ENCODE assay signal across 8 cellular contexts in genomic region chr2:112055833-112056625, GRCh38. TPM values are rescaled to one million over a fixed set of nuclear protein-coding genes. Genes with fewer than 3 reads are reported as not detected.
A peak's percentile ranks its signal among the peaks of the same experiment; 100 is the strongest.
DNase-seq lines count a peak whose midpoint lies in the region; ATAC-seq and TF ChIP-seq lines count a peak whose summit lies in the region.

No MANE protein-coding gene starts in this region.

- peaks cover 15 to 18% of the 10 kb centered on the region in 2 experiments for H3K4me1 ChIP-seq in SK-N-SH (ENCODE audit: control insufficient read depth in 1 of 2, insufficient read depth in 2 of 2, low read depth in 1 of 2, low read length in 1 of 2)

- peak overlapping the region; percentile 95 for H3K4me2 ChIP-seq in SK-N-SH

- H3K27ac Mint-ChIP-seq in progenitor cell of endocrine pancreas: peak overlapping the region; percentile 93

- peak overlapping the region; percentile 90 for H3K9ac ChIP-seq in SK-N-SH

- no peaks in the 10 kb centered on the region; the same call in 1 of the 2 replicates for H4K20me1 ChIP-seq in SK-N-SH (ENCODE audit: insufficient read depth)

- H3K79me2 ChIP-seq in SK-N-SH (ENCODE audit: insufficient read depth): peaks cover 49% of the 10 kb centered on the region

- peak overlapping the region; percentile 55 for H2AFZ ChIP-seq in SK-N-SH (ENCODE audit: low read depth)

- H3K27me3 ChIP-seq in SK-N-SH (ENCODE audit: insufficient read depth): no peaks in the 10 kb centered on the region

- no peak for ATAC-seq in GM18909 (IDR thresholded peaks at IDR 0.05; ENCODE audit: poor library complexity, unreplicated experiment)

- no peak for TF ChIP-seq RAD21 in SK-N-SH (IDR thresholded peaks at IDR 0.05; ENCODE audit: low read length)

- peaks cover 13% of the 10 kb centered on the region for H3K4me1 Mint-ChIP-seq in progenitor cell of endocrine pancreas (ENCODE audit: low read depth)

- peak overlapping the region; percentile 83 to 88 for H3K4me3 ChIP-seq in SK-N-SH (ENCODE audit: low read depth in 2 of 2, low read length in 1 of 2)

- peak overlapping the region; percentile 87 for H3K4me3 Mint-ChIP-seq in progenitor cell of endocrine pancreas (ENCODE audit: low read depth)

- no peak for TF ChIP-seq CTCF in SK-N-SH (IDR thresholded peaks at IDR 0.05)
- no peak for TF ChIP-seq CTCF in progenitor cell of endocrine pancreas (IDR thresholded peaks at IDR 0.05; ENCODE audit: unreplicated experiment)

- H3K9me3 ChIP-seq in KOPT-K1 (ENCODE audit: insufficient read depth, low read length, poor library complexity, severe bottlenecking) (no peaks in the 10 kb centered on the region), SK-N-SH (no peaks in the 10 kb centered on the region)

- H3K9me2 ChIP-seq in SK-N-SH: no peaks in the 10 kb centered on the region

- H3K27ac ChIP-seq in KOPT-K1 (ENCODE audit: low read depth, low read length, poor library complexity, severe bottlenecking) (peak overlapping the region; percentile 86), SK-N-SH (ENCODE audit: low read depth in 2 of 2, low read length in 1 of 2) (peak overlapping the region; percentile 74 to 93)

- WGBS in SK-N-SH (ENCODE audit: low lambda C conversion rate): under 1% methylated on average over 23 of the region's 30 CpGs

- CTCF ChIA-PET in SK-N-SH (lab: Yijun Ruan, JAX): interaction anchor here (10.1 kb wide), 1 partner anchor 164 kb away, joined by 215 read pairs; no protein-coding TSS in a partner anchor

- H3K36me3 Mint-ChIP-seq in progenitor cell of endocrine pancreas (ENCODE audit: insufficient read depth): peaks cover 2% of the 10 kb centered on the region

- H3K9me3 Mint-ChIP-seq in progenitor cell of endocrine pancreas (ENCODE audit: low read depth): no peaks in the 10 kb centered on the region

- peaks cover 29% of the 10 kb centered on the region for H3F3A ChIP-seq in SK-N-SH (replicated peaks; ENCODE audit: insufficient read depth)

- POLR2A ChIA-PET in SK-N-SH (lab: Yijun Ruan, JAX): no interaction called here

- H3K27me3 Mint-ChIP-seq in progenitor cell of endocrine pancreas: no peaks in the 10 kb centered on the region

- DNase-seq in SHP77 (lab: John Stamatoyannopoulos, UW) (peak; percentile 24 to 39), SHP77 treated with DMSO at 0.1 percent for 48 hours (lab: John Stamatoyannopoulos, UW) (no peak), SK-N-SH (peak; percentile 44), astrocyte of the hippocampus (ENCODE audit: low read depth, low spot score) (peak; percentile 76), hepatic stellate cell (ENCODE audit: low spot score) (peak; percentile 62), progenitor cell of endocrine pancreas (ENCODE audit: low spot score, unreplicated experiment) (no peak)

- peak in 1 of 2 experiments; percentile 53; a peak in 1 of 4 replicates for TF ChIP-seq EP300 in SK-N-SH (IDR thresholded peaks at IDR 0.05; ENCODE audit: borderline replicate concordance in 1 of 2, low read depth in 1 of 2, low read length in 1 of 2)

- peaks cover 7% of the 10 kb centered on the region for H3K36me3 ChIP-seq in KOPT-K1 (ENCODE audit: insufficient read depth, low read length)
- H3K36me3 ChIP-seq in SK-N-SH (replicated peaks in 1 of 2; ENCODE audit: control insufficient read depth in 1 of 2, insufficient read depth in 2 of 2, low read length in 1 of 2): peaks cover 3 to 18% of the 10 kb centered on the region in 2 experiments

TF ChIP-seq in SK-N-SH, 30 proteins besides CTCF, POLR2A, EP300 and RAD21 (continues in another document):
- TF ChIP-seq YY1 (IDR thresholded peaks at IDR 0.05; ENCODE audit: low read depth) (no peak), USF2 (IDR thresholded peaks at IDR 0.05; ENCODE audit: borderline replicate concordance, low read depth, low read length) (no peak), MEF2A (IDR thresholded peaks at IDR 0.05; ENCODE audit: borderline replicate concordance, low read depth) (no peak), GATA2 (CRISPR knock-in tag; IDR thresholded peaks at IDR 0.05) (peak; percentile 31; the same call in 1 of the 2 replicates), RCOR1 (IDR thresholded peaks at IDR 0.05; ENCODE audit: low read length) (0 out of 2 replicates have a peak, but pooled peaks have one; percentile 9), JUND (IDR thresholded peaks at IDR 0.05) (peak; percentile 61), GABPA (IDR thresholded peaks at IDR 0.05; ENCODE audit: low read depth) (peak; percentile 65), TCF12 (IDR thresholded peaks at IDR 0.05) (peak; percentile 42; the same call in 1 of the 2 replicates), POLR2AphosphoS5 (IDR thresholded peaks at IDR 0.05; ENCODE audit: low read depth, low read length) (peak; percentile 78), SIN3A (IDR thresholded peaks at IDR 0.05; ENCODE audit: borderline replicate concordance, low read depth, low read length) (peak; percentile 83; the same call in 1 of the 2 replicates), FOXM1 (IDR thresholded peaks at IDR 0.05; ENCODE audit: low read depth) (no peak), ELF1 (IDR thresholded peaks at IDR 0.05) (peak; percentile 81; the same call in 1 of the 2 replicates), RXRA (IDR thresholded peaks at IDR 0.05; ENCODE audit: borderline replicate concordance, low read depth) (peak; percentile 32; the same call in 1 of the 2 replicates), MXI1 (IDR thresholded peaks at IDR 0.05; ENCODE audit: low read depth, low read length) (peak; percentile 87), TEAD4 (IDR thresholded peaks at IDR 0.05; ENCODE audit: borderline replicate concordance, insufficient read depth) (no peak), FOSL2 (IDR thresholded peaks at IDR 0.05; ENCODE audit: borderline replicate concordance, low read depth) (peak; percentile 81; the same call in 1 of the 2 replicates), TAF1 (IDR thresholded peaks at IDR 0.05; ENCODE audit: borderline replicate concordance, low read depth, low read length) (peak; percentile 71), CHD2 (IDR thresholded peaks at IDR 0.05; ENCODE audit: low read length, partially characterized antibody) (no peak), NRF1 (IDR thresholded peaks at IDR 0.05; ENCODE audit: low read depth, low read length) (no peak)
- TF ChIP-seq, protein P1, sequence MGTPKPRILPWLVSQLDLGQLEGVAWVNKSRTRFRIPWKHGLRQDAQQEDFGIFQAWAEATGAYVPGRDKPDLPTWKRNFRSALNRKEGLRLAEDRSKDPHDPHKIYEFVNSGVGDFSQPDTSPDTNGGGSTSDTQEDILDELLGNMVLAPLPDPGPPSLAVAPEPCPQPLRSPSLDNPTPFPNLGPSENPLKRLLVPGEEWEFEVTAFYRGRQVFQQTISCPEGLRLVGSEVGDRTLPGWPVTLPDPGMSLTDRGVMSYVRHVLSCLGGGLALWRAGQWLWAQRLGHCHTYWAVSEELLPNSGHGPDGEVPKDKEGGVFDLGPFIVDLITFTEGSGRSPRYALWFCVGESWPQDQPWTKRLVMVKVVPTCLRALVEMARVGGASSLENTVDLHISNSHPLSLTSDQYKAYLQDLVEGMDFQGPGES (IDR thresholded peaks at IDR 0.05; ENCODE audit: low read depth, low read length): no peak
- TF ChIP-seq, protein P2, sequence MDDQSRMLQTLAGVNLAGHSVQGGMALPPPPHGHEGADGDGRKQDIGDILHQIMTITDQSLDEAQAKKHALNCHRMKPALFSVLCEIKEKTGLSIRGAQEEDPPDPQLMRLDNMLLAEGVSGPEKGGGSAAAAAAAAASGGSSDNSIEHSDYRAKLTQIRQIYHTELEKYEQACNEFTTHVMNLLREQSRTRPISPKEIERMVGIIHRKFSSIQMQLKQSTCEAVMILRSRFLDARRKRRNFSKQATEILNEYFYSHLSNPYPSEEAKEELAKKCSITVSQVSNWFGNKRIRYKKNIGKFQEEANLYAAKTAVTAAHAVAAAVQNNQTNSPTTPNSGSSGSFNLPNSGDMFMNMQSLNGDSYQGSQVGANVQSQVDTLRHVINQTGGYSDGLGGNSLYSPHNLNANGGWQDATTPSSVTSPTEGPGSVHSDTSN (IDR thresholded peaks at IDR 0.05): no peak
- TF ChIP-seq, protein P3, sequence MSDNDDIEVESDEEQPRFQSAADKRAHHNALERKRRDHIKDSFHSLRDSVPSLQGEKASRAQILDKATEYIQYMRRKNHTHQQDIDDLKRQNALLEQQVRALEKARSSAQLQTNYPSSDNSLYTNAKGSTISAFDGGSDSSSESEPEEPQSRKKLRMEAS (IDR thresholded peaks at IDR 0.05; ENCODE audit: low read depth): peak; percentile 52; the same call in 1 of the 2 replicates

RNA-seq across cellular contexts. Expression of gene TMEM87B, which starts 1.0 kb away (rescaled TPM):
- 7.9 and 11.3 TPM in 2 replicates for polyA plus RNA-seq in SK-N-SH (2012; rRNA removed)
- 11.0 and 13.0 TPM in 2 replicates for polyA plus RNA-seq in SK-N-SH (2012; cell fraction: cytosol; rRNA removed)
- 10.1 and 20.5 TPM in 2 replicates for polyA plus RNA-seq in SK-N-SH (2012; cell fraction: nucleus; rRNA removed)
- 15.4 and 15.9 TPM in 2 replicates for total RNA-seq in progenitor cell of endocrine pancreas

Comparison
In these comparisons a context has a peak if more than half of its experiments do, and no peak if none do; other contexts are left out.
1. DNase-seq: peak in SHP77 (2 of 2), SK-N-SH (single experiment), astrocyte of the hippocampus (single experiment) and hepatic stellate cell (single experiment); none in SHP77 treated with DMSO at 0.1 percent for 48 hours (single experiment) and progenitor cell of endocrine pancreas (single experiment).